ENCODE assay signal across 2 cellular contexts in the genomic region with DNA sequence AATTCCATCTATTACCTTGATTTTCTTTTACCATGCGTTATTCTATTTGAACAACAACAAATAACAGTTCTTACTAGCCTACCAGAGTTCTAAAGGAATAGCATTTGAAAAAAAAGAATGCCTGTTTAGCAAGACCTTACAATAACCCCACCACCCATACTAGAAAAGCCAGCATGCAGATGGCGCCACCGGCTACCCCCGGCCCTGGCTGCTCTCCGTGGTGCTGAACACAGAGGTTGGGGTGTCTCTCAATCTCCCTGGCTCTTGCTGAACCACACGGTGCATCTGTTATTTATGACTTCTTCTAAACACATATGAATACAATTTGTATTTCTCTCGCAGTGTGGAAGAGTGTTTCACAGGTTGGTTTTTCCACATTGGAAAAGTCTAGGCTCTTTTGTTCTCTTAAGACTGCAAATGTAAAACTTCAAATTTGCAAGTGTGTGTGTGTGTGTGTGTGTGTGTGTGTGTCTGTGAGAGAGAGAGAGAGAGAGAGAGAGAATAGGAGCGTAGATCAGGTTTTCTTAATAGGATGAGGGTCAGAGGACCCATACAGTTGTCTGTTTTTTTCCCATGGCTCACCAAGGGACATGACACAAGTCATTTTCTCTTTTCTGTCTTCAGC.
TF ChIP-seq lines count a peak whose summit lies in the region.

No MANE protein-coding gene starts in this region.

TF ChIP-seq in SK-N-SH, 30 proteins besides CTCF, POLR2A, EP300 and RAD21 (continued from another document):
- TF ChIP-seq, protein P1, sequence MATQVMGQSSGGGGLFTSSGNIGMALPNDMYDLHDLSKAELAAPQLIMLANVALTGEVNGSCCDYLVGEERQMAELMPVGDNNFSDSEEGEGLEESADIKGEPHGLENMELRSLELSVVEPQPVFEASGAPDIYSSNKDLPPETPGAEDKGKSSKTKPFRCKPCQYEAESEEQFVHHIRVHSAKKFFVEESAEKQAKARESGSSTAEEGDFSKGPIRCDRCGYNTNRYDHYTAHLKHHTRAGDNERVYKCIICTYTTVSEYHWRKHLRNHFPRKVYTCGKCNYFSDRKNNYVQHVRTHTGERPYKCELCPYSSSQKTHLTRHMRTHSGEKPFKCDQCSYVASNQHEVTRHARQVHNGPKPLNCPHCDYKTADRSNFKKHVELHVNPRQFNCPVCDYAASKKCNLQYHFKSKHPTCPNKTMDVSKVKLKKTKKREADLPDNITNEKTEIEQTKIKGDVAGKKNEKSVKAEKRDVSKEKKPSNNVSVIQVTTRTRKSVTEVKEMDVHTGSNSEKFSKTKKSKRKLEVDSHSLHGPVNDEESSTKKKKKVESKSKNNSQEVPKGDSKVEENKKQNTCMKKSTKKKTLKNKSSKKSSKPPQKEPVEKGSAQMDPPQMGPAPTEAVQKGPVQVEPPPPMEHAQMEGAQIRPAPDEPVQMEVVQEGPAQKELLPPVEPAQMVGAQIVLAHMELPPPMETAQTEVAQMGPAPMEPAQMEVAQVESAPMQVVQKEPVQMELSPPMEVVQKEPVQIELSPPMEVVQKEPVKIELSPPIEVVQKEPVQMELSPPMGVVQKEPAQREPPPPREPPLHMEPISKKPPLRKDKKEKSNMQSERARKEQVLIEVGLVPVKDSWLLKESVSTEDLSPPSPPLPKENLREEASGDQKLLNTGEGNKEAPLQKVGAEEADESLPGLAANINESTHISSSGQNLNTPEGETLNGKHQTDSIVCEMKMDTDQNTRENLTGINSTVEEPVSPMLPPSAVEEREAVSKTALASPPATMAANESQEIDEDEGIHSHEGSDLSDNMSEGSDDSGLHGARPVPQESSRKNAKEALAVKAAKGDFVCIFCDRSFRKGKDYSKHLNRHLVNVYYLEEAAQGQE (IDR thresholded peaks at IDR 0.05; ENCODE audit: low read depth, low read length), result peak; percentile 78; the same call in 1 of the 2 replicates
- TF ChIP-seq, protein P2, sequence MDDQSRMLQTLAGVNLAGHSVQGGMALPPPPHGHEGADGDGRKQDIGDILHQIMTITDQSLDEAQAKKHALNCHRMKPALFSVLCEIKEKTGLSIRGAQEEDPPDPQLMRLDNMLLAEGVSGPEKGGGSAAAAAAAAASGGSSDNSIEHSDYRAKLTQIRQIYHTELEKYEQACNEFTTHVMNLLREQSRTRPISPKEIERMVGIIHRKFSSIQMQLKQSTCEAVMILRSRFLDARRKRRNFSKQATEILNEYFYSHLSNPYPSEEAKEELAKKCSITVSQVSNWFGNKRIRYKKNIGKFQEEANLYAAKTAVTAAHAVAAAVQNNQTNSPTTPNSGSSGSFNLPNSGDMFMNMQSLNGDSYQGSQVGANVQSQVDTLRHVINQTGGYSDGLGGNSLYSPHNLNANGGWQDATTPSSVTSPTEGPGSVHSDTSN (IDR thresholded peaks at IDR 0.05), result no peak

TF ChIP-seq in SK-N-SH treated with all-trans-retinoic acid at 6 μM for 48 hours, 23 proteins besides CTCF, POLR2A, EP300 and RAD21 (continued from another document):
- TF ChIP-seq SNAI2 (CRISPR knock-in tag; IDR thresholded peaks at IDR 0.05) (no peak), ZFP3 (CRISPR knock-in tag; IDR thresholded peaks at IDR 0.05) (no peak), ZFP30 (CRISPR knock-in tag; IDR thresholded peaks at IDR 0.05) (no peak), ESRRG (CRISPR knock-in tag; IDR thresholded peaks at IDR 0.05) (no peak), BACH2 (CRISPR knock-in tag; IDR thresholded peaks at IDR 0.05; ENCODE audit: borderline replicate concordance) (no peak), RARB (CRISPR knock-in tag; IDR thresholded peaks at IDR 0.05) (no peak), GLIS3 (CRISPR knock-in tag; IDR thresholded peaks at IDR 0.05) (no peak), TOX (CRISPR knock-in tag; IDR thresholded peaks at IDR 0.05; ENCODE audit: borderline replicate concordance) (no peak), OSR1 (CRISPR knock-in tag; IDR thresholded peaks at IDR 0.05) (no peak), ARNTL (CRISPR knock-in tag; IDR thresholded peaks at IDR 0.05; ENCODE audit: borderline replicate concordance, low read depth) (no peak)
- TF ChIP-seq, protein P3, sequence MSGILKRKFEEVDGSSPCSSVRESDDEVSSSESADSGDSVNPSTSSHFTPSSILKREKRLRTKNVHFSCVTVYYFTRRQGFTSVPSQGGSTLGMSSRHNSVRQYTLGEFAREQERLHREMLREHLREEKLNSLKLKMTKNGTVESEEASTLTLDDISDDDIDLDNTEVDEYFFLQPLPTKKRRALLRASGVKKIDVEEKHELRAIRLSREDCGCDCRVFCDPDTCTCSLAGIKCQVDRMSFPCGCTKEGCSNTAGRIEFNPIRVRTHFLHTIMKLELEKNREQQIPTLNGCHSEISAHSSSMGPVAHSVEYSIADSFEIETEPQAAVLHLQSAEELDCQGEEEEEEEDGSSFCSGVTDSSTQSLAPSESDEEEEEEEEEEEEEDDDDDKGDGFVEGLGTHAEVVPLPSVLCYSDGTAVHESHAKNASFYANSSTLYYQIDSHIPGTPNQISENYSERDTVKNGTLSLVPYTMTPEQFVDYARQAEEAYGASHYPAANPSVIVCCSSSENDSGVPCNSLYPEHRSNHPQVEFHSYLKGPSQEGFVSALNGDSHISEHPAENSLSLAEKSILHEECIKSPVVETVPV (CRISPR knock-in tag; IDR thresholded peaks at IDR 0.05), result no peak
- TF ChIP-seq, protein P4, sequence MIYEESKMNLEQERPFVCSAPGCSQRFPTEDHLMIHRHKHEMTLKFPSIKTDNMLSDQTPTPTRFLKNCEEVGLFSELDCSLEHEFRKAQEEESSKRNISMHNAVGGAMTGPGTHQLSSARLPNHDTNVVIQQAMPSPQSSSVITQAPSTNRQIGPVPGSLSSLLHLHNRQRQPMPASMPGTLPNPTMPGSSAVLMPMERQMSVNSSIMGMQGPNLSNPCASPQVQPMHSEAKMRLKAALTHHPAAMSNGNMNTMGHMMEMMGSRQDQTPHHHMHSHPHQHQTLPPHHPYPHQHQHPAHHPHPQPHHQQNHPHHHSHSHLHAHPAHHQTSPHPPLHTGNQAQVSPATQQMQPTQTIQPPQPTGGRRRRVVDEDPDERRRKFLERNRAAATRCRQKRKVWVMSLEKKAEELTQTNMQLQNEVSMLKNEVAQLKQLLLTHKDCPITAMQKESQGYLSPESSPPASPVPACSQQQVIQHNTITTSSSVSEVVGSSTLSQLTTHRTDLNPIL (CRISPR knock-in tag; IDR thresholded peaks at IDR 0.05; ENCODE audit: low read depth), result no peak
- TF ChIP-seq, protein P5, sequence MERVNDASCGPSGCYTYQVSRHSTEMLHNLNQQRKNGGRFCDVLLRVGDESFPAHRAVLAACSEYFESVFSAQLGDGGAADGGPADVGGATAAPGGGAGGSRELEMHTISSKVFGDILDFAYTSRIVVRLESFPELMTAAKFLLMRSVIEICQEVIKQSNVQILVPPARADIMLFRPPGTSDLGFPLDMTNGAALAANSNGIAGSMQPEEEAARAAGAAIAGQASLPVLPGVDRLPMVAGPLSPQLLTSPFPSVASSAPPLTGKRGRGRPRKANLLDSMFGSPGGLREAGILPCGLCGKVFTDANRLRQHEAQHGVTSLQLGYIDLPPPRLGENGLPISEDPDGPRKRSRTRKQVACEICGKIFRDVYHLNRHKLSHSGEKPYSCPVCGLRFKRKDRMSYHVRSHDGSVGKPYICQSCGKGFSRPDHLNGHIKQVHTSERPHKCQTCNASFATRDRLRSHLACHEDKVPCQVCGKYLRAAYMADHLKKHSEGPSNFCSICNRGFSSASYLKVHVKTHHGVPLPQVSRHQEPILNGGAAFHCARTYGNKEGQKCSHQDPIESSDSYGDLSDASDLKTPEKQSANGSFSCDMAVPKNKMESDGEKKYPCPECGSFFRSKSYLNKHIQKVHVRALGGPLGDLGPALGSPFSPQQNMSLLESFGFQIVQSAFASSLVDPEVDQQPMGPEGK (CRISPR knock-in tag; IDR thresholded peaks at IDR 0.05; ENCODE audit: borderline replicate concordance), result no peak
- TF ChIP-seq, protein P6, sequence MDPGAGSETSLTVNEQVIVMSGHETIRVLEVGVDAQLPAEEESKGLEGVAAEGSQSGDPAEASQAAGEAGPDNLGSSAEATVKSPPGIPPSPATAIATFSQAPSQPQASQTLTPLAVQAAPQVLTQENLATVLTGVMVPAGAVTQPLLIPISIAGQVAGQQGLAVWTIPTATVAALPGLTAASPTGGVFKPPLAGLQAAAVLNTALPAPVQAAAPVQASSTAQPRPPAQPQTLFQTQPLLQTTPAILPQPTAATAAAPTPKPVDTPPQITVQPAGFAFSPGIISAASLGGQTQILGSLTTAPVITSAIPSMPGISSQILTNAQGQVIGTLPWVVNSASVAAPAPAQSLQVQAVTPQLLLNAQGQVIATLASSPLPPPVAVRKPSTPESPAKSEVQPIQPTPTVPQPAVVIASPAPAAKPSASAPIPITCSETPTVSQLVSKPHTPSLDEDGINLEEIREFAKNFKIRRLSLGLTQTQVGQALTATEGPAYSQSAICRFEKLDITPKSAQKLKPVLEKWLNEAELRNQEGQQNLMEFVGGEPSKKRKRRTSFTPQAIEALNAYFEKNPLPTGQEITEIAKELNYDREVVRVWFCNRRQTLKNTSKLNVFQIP (CRISPR knock-in tag; IDR thresholded peaks at IDR 0.05; ENCODE audit: borderline replicate concordance, low read depth), result no peak
